Comparison of ENCODE assay signal across 24 cellular contexts in genomic region chr3:126620743-126621142, GRCh38. TPM values are rescaled to one million over a fixed set of nuclear protein-coding genes. Genes with fewer than 3 reads are reported as not detected.
DNase-seq lines count a peak whose midpoint lies in the region; ATAC-seq and TF ChIP-seq lines count a peak whose summit lies in the region.
"Had no signal": no experiment of that assay in that cellular context is flagged by ENCODE, and none has a peak within 500 bp of the region (broad histone marks: within the 10 kb centered on the region; RNA-seq: fewer than 3 reads in every experiment).

No MANE protein-coding gene starts in this region.

- TF ChIP-seq CTCF in WTC11 (IDR thresholded peaks at IDR 0.05) (no peak), fibroblast of the aortic adventitia (IDR thresholded peaks at IDR 0.05; ENCODE audit: insufficient read depth, low read length) (no peak), smooth muscle cell (IDR thresholded peaks at IDR 0.05; ENCODE audit: borderline replicate concordance, insufficient read depth, poor library complexity, severe bottlenecking) (no peak), right lobe of liver (IDR thresholded peaks at IDR 0.05) (no peak)
- TF ChIP-seq CTCF in CD4-positive, alpha-beta T cell (IDR thresholded peaks at IDR 0.05): no peak

- H2AFZ ChIP-seq in smooth muscle cell (ENCODE audit: low read depth): no peak overlapping the region

- H3K4me1 Mint-ChIP-seq in WTC11: no peaks in the 10 kb centered on the region
- no peaks in the 10 kb centered on the region for H3K4me1 Mint-ChIP-seq in CD4-positive, alpha-beta T cell (ENCODE audit: low read depth)

- H3K36me3 ChIP-seq in smooth muscle cell (ENCODE audit: low read depth) (no peaks in the 10 kb centered on the region), right lobe of liver (peaks cover 0 to 5% (median 0%) of the 10 kb centered on the region in 4 donors)
- H3K36me3 ChIP-seq: BE2C, ovary had no signal

- H3K27ac Mint-ChIP-seq in WTC11: no peak overlapping the region
- no peak overlapping the region for H3K27ac Mint-ChIP-seq in CD4-positive, alpha-beta T cell
- H3K27ac Mint-ChIP-seq: naive thymus-derived CD8-positive, alpha-beta T cell had no signal

- ATAC-seq in WTC11 (peak; percentile 57; the same call in 1 of the 2 replicates), HG03039 (IDR thresholded peaks at IDR 0.05; ENCODE audit: unreplicated experiment) (no peak), HG03159 (IDR thresholded peaks at IDR 0.05; ENCODE audit: unreplicated experiment) (no peak), right lobe of liver (no peak)
- ATAC-seq in CD4-positive, alpha-beta T cell (ENCODE audit: poor library complexity): no peak
- ATAC-seq: GM12878; naive thymus-derived CD8-positive, alpha-beta T cell had no signal

- TF ChIP-seq POLR2A in right lobe of liver (IDR thresholded peaks at IDR 0.05): no peak

- H3K9me3 ChIP-seq in smooth muscle cell (replicated peaks; ENCODE audit: low read depth): no peaks in the 10 kb centered on the region
- H3K9me3 ChIP-seq in CD4-positive, alpha-beta T cell (ENCODE audit: control insufficient read depth, low read length): no peaks in the 10 kb centered on the region
- no peaks in the 10 kb centered on the region for H3K9me3 ChIP-seq in right lobe of liver
- H3K9me3 ChIP-seq: BE2C, ovary, stomach, upper lobe of left lung had no signal

- no peaks in the 10 kb centered on the region for H4K20me1 ChIP-seq in smooth muscle cell (ENCODE audit: low read depth)

- no peak overlapping the region for H3K4me3 Mint-ChIP-seq in WTC11
- no peak overlapping the region for H3K4me3 Mint-ChIP-seq in CD4-positive, alpha-beta T cell
- H3K4me3 Mint-ChIP-seq: naive thymus-derived CD8-positive, alpha-beta T cell had no signal

- 51% methylated on average over 7 of the region's 7 CpGs for WGBS in smooth muscle cell (ENCODE audit: low lambda C conversion rate)
- 80% methylated on average over 7 of the region's 7 CpGs for WGBS in right lobe of liver (ENCODE audit: insufficient coverage, low coverage, low lambda C conversion rate, missing lambda C conversion rate)

- H3K36me3 Mint-ChIP-seq in WTC11: no peaks in the 10 kb centered on the region
- peaks cover 11% of the 10 kb centered on the region for H3K36me3 Mint-ChIP-seq in CD4-positive, alpha-beta T cell (ENCODE audit: low read depth)

- peak overlapping the region; percentile 75 for H3K4me2 ChIP-seq in smooth muscle cell

- peaks cover 5% of the 10 kb centered on the region for H3F3A ChIP-seq in smooth muscle cell (ENCODE audit: low read depth)

- H3K4me3 ChIP-seq in fibroblast of the aortic adventitia (ENCODE audit: low read depth, low read length): no peak overlapping the region
- H3K4me3 ChIP-seq in smooth muscle cell: no peak overlapping the region
- no peak overlapping the region for H3K4me3 ChIP-seq in right lobe of liver
- H3K4me3 ChIP-seq: GM12878, ovary, skin epidermis, stomach, upper lobe of left lung had no signal

- no peaks in the 10 kb centered on the region for H3K27me3 ChIP-seq in smooth muscle cell (ENCODE audit: low read depth)
- H3K27me3 ChIP-seq in CD4-positive, alpha-beta T cell (ENCODE audit: control insufficient read depth, insufficient read depth, low read length): no peaks in the 10 kb centered on the region
- H3K27me3 ChIP-seq in right lobe of liver: no peaks in the 10 kb centered on the region
- H3K27me3 ChIP-seq: BE2C, ovary, stomach, upper lobe of left lung had no signal

- H3K9ac ChIP-seq in smooth muscle cell (ENCODE audit: low read depth): no peak overlapping the region

- POLR2A ChIA-PET in WTC11 (lab: Charles Lee): interaction anchor here (0.6 to 0.7 kb wide), 2 partner anchors 54 to 100 kb away, joined by 3 to 5 read pairs; no protein-coding TSS in a partner anchor
- POLR2A ChIA-PET in CD4-positive, alpha-beta T cell (lab: Charles Lee): no interaction called here

- H3K4me1 ChIP-seq in smooth muscle cell (ENCODE audit: low read depth): peaks cover 18% of the 10 kb centered on the region
- H3K4me1 ChIP-seq in right lobe of liver: no peaks in the 10 kb centered on the region
- H3K4me1 ChIP-seq: BE2C, stomach, upper lobe of left lung had no signal

- intact Hi-C loops in CD4-positive, alpha-beta T cell (cut with DNase I, micrococcal nuclease): no loop called here
- intact Hi-C loops in right lobe of liver (cut with DNase I): no loop called here

- H3K27ac ChIP-seq in smooth muscle cell (ENCODE audit: low read depth) (peak overlapping the region; percentile 72), right lobe of liver (no peak overlapping the region)
- no peak overlapping the region for H3K27ac ChIP-seq in CD4-positive, alpha-beta T cell (ENCODE audit: low read depth, low read length)
- H3K27ac ChIP-seq: ovary, skin epidermis, stomach, upper lobe of left lung had no signal

- CTCF ChIA-PET in WTC11 (lab: Charles Lee): no interaction called here
- CTCF ChIA-PET in CD4-positive, alpha-beta T cell (lab: Charles Lee): no interaction called here

- no peaks in the 10 kb centered on the region for H3K27me3 Mint-ChIP-seq in WTC11 (ENCODE audit: low read depth)
- H3K27me3 Mint-ChIP-seq in CD4-positive, alpha-beta T cell: no peaks in the 10 kb centered on the region
- H3K27me3 Mint-ChIP-seq: naive thymus-derived CD8-positive, alpha-beta T cell had no signal

- no peaks in the 10 kb centered on the region for H3K79me2 ChIP-seq in smooth muscle cell (ENCODE audit: low read depth)

- peak; percentile 55 for DNase-seq in HT1080 (ENCODE audit: low read depth)
- no peak for DNase-seq in WTC11 (ENCODE audit: low spot score)
- peak; percentile 25 for DNase-seq in fibroblast of the aortic adventitia (ENCODE audit: low read depth)
- DNase-seq in smooth muscle cell (lab: John Stamatoyannopoulos, UW; ENCODE audit: unreplicated experiment): no peak
- no peak for DNase-seq in CD4-positive, alpha-beta T cell
- no peak for DNase-seq in right lobe of liver
- DNase-seq: activated CD4-positive, alpha-beta T cell treated with anti-CD3 and anti-CD28 coated beads, Interleukin-2, amount 50 U/mL, for 4 hours; activated T-cell treated with anti-CD3 and anti-CD28 coated beads for 4 hours; aorta; BE2C; GF-D8; KG1; naive thymus-derived CD8-positive, alpha-beta T cell; NCI-H1048; NCI-H2081; ovary; RPMI8226; stimulated activated CD4-positive, alpha-beta T cell treated with anti-CD3 and anti-CD28 coated beads, Interleukin-4, amount 100 ng/mL, for 24 hours; stomach; upper lobe of left lung had no signal

- H3K9me3 Mint-ChIP-seq in WTC11: no peaks in the 10 kb centered on the region
- H3K9me3 Mint-ChIP-seq in CD4-positive, alpha-beta T cell: no peaks in the 10 kb centered on the region

TF ChIP-seq in WTC11, 78 proteins besides CTCF, POLR2A, EP300 and RAD21 (continues in another document):
- TF ChIP-seq E2F5 (CRISPR knock-in tag; IDR thresholded peaks at IDR 0.05): no peak
- TF ChIP-seq, protein P1, sequence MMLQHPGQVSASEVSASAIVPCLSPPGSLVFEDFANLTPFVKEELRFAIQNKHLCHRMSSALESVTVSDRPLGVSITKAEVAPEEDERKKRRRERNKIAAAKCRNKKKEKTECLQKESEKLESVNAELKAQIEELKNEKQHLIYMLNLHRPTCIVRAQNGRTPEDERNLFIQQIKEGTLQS (CRISPR knock-in tag; conservative IDR thresholded peaks at IDR 0.05): no peak
- TF ChIP-seq SOX15 (CRISPR knock-in tag; IDR thresholded peaks at IDR 0.05): no peak
- no peak for TF ChIP-seq TP53 (CRISPR knock-in tag; IDR thresholded peaks at IDR 0.05)
- TF ChIP-seq JUN (CRISPR knock-in tag; IDR thresholded peaks at IDR 0.05): no peak
- TF ChIP-seq, protein P2, sequence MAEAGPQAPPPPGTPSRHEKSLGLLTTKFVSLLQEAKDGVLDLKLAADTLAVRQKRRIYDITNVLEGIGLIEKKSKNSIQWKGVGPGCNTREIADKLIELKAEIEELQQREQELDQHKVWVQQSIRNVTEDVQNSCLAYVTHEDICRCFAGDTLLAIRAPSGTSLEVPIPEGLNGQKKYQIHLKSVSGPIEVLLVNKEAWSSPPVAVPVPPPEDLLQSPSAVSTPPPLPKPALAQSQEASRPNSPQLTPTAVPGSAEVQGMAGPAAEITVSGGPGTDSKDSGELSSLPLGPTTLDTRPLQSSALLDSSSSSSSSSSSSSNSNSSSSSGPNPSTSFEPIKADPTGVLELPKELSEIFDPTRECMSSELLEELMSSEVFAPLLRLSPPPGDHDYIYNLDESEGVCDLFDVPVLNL (CRISPR knock-in tag; IDR thresholded peaks at IDR 0.05; ENCODE audit: borderline replicate concordance, low read depth): no peak
- TF ChIP-seq ZNF671 (CRISPR knock-in tag; IDR thresholded peaks at IDR 0.05): no peak

RNA-seq across cellular contexts. Expression of gene TXNRD3, which starts 34.2 kb away (rescaled TPM):
- 8.8 and 10.3 TPM in 2 replicates for total RNA-seq in HT1080 (2014; rRNA removed; shearing (Covaris generic))
- polyA plus RNA-seq in HT1080 (2015; cell fraction: cytosol; rRNA removed): 6.6 and 8.3 TPM in 2 replicates
- polyA plus RNA-seq in HT1080 (2015; cell fraction: nucleus; rRNA removed): 15.2 and 15.6 TPM in 2 replicates
- total RNA-seq in WTC11 (2021) (6.8 to 7.0 TPM (median 6.9 TPM) in 3 replicates), fibroblast of the aortic adventitia (ENCODE audit: low replicate concordance) (13.2 and 27.9 TPM in 2 replicates), smooth muscle cell (13.7 and 14.8 TPM in 2 replicates), right lobe of liver (10 to 100 TPM in 1 of 6 experiments, 1 to 10 TPM in 5; 7.3 to 10.4 (median 7.9) TPM)
- 19.2 and 27.2 TPM in 2 replicates for polyA plus RNA-seq in smooth muscle cell
- total RNA-seq in CD4-positive, alpha-beta T cell: 1 to 10 TPM; 1.0 to 1.5 TPM
- total RNA-seq: GM12878 had no signal
- polyA plus RNA-seq: GM12878 had no signal

Comparison
In these comparisons a context has a peak if more than half of its experiments do, and no peak if none do; other contexts are left out.
1. DNase-seq: peak in HT1080 (single experiment) and fibroblast of the aortic adventitia (single experiment); none in WTC11 (single experiment), smooth muscle cell (single experiment), CD4-positive, alpha-beta T cell (0 of 10) and right lobe of liver (0 of 3).